Comparison of ENCODE assay signal across 32 cellular contexts in genomic region chr14:35149239-35149638, GRCh38.
"Had no signal": no experiment of that assay in that cellular context is flagged by ENCODE, and none has a peak within 500 bp of the region (broad histone marks: within the 10 kb centered on the region; RNA-seq: fewer than 3 reads in every experiment).

No MANE protein-coding gene starts in this region.

- H3K27me3 Mint-ChIP-seq: activated B cell treated with CpG ODN at 0.5 μM for 24 hours; activated CD4-positive, alpha-beta memory T cell treated with anti-CD3 and anti-CD28 coated beads for 36 hours; activated CD4-positive, alpha-beta T cell treated with anti-CD3 and anti-CD28 coated beads, Interleukin-2, amount 10 ng/mL, durations not matched to agents 24 days and 14 days; activated CD8-positive, alpha-beta T cell treated with anti-CD3 and anti-CD28 coated beads for 36 hours; activated naive CD8-positive, alpha-beta T cell treated with anti-CD3 and anti-CD28 coated beads for 36 hours; activated T-helper 17 cell treated with anti-CD3 and anti-CD28 coated beads, Interleukin-2, amount 50 U/mL, for 72 hours; T-cell had no signal

- H3K4me3 Mint-ChIP-seq: activated B cell treated with CpG ODN at 0.5 μM for 24 hours; activated CD4-positive, alpha-beta memory T cell treated with anti-CD3 and anti-CD28 coated beads for 36 hours; activated CD4-positive, alpha-beta T cell treated with anti-CD3 and anti-CD28 coated beads, Interleukin-2, amount 10 ng/mL, durations not matched to agents 24 days and 14 days; activated CD8-positive, alpha-beta T cell treated with anti-CD3 and anti-CD28 coated beads for 36 hours; activated naive CD4-positive, alpha-beta T cell treated with anti-CD3 and anti-CD28 coated beads for 36 hours; activated naive CD8-positive, alpha-beta T cell treated with anti-CD3 and anti-CD28 coated beads for 36 hours; activated T-cell treated with anti-CD3 and anti-CD28 coated beads, Interleukin-2, amount 50 U/mL, for 4 hours; activated T-cell treated with anti-CD3 and anti-CD28 coated beads, Interleukin-2, amount 50 U/mL, for 72 hours; activated T-helper 1 cell treated with anti-CD3 and anti-CD28 coated beads, Interleukin-12 subunit alpha, Interleukin-12 subunit beta, Interleukin-2, Interleukin-4 antibody, amounts not matched to agents 30 ng/mL and 10 ng/mL and 1 ng/mL, durations not matched to agents 14 hours and 24 hours and 36 hours; activated T-helper 17 cell treated with anti-CD3 and anti-CD28 coated beads, Interleukin-2, amount 50 U/mL, for 72 hours; T-cell had no signal

- H3K36me3 ChIP-seq: adrenal gland, breast epithelium had no signal

- H3K27ac ChIP-seq: adrenal gland, body of pancreas, brain microvascular endothelial cell, breast epithelium, VCaP had no signal

- H3K4me1 ChIP-seq: adrenal gland, body of pancreas, breast epithelium had no signal

- H3K27ac Mint-ChIP-seq: activated B cell treated with CpG ODN at 0.5 μM for 24 hours; activated CD4-positive, alpha-beta memory T cell treated with anti-CD3 and anti-CD28 coated beads for 36 hours; activated CD4-positive, alpha-beta T cell treated with anti-CD3 and anti-CD28 coated beads, Interleukin-2, amount 10 ng/mL, durations not matched to agents 24 days and 14 days; activated CD8-positive, alpha-beta T cell treated with anti-CD3 and anti-CD28 coated beads for 36 hours; activated naive CD8-positive, alpha-beta T cell treated with anti-CD3 and anti-CD28 coated beads for 36 hours; activated T-cell treated with anti-CD3 and anti-CD28 coated beads, Interleukin-2, amount 50 U/mL, for 72 hours; activated T-helper 1 cell treated with anti-CD3 and anti-CD28 coated beads, Interleukin-12 subunit alpha, Interleukin-12 subunit beta, Interleukin-2, Interleukin-4 antibody, amounts not matched to agents 30 ng/mL and 10 ng/mL and 1 ng/mL, durations not matched to agents 14 hours and 24 hours and 36 hours; activated T-helper 17 cell treated with anti-CD3 and anti-CD28 coated beads, Interleukin-2, amount 50 U/mL, for 72 hours; T-cell had no signal

- H3K9me3 Mint-ChIP-seq: activated B cell treated with CpG ODN at 0.5 μM for 24 hours; activated CD4-positive, alpha-beta memory T cell treated with anti-CD3 and anti-CD28 coated beads for 36 hours; activated CD4-positive, alpha-beta T cell treated with anti-CD3 and anti-CD28 coated beads, Interleukin-2, amount 10 ng/mL, durations not matched to agents 24 days and 14 days; activated CD8-positive, alpha-beta T cell treated with anti-CD3 and anti-CD28 coated beads for 36 hours; activated naive CD4-positive, alpha-beta T cell treated with anti-CD3 and anti-CD28 coated beads for 36 hours; activated naive CD4-positive, alpha-beta T cell treated with anti-CD3 and anti-CD28 coated beads, Interleukin-2, amount 50 U/mL, for 72 hours; activated naive CD8-positive, alpha-beta T cell treated with anti-CD3 and anti-CD28 coated beads for 36 hours; activated T-cell treated with anti-CD3 and anti-CD28 coated beads, Interleukin-2, amount 50 U/mL, for 4 hours; activated T-cell treated with anti-CD3 and anti-CD28 coated beads, Interleukin-2, amount 50 U/mL, for 72 hours; activated T-helper 1 cell treated with anti-CD3 and anti-CD28 coated beads, Interleukin-12 subunit alpha, Interleukin-12 subunit beta, Interleukin-2, Interleukin-4 antibody, amounts not matched to agents 30 ng/mL and 10 ng/mL and 1 ng/mL, durations not matched to agents 14 hours and 24 hours and 36 hours; activated T-helper 17 cell treated with anti-CD3 and anti-CD28 coated beads, Interleukin-2, amount 50 U/mL, for 72 hours; T-cell had no signal

- DNase-seq: activated B cell treated with CpG ODN at 0.5 μM for 24 hours; activated CD4-positive, alpha-beta memory T cell treated with anti-CD3 and anti-CD28 coated beads for 36 hours; activated CD4-positive, alpha-beta T cell treated with anti-CD3 and anti-CD28 coated beads for 4 hours; activated CD4-positive, alpha-beta T cell treated with anti-CD3 and anti-CD28 coated beads, Interleukin-2, amount 10 ng/mL, durations not matched to agents 24 days and 14 days; activated CD4-positive, alpha-beta T cell treated with anti-CD3 and anti-CD28 coated beads, Interleukin-2, amount 50 U/mL, for 1 hour; activated CD4-positive, alpha-beta T cell treated with anti-CD3 and anti-CD28 coated beads, Interleukin-2, amount 50 U/mL, for 4 hours; activated CD4-positive, CD25-positive, alpha-beta regulatory T cell treated with anti-CD3 and anti-CD28 coated beads, Interleukin-2, amount 50 U/mL, for 72 hours; activated CD8-positive, alpha-beta memory T cell treated with anti-CD3 and anti-CD28 coated beads, Interleukin-2, amount 50 U/mL, for 4 hours; activated CD8-positive, alpha-beta T cell treated with anti-CD3 and anti-CD28 coated beads for 36 hours; activated effector memory CD4-positive, alpha-beta T cell treated with anti-CD3 and anti-CD28 coated beads, Interleukin-2, amount 50 U/mL, for 16 hours; activated gamma-delta T cell treated with Interleukin-2 at 50 U/mL for 16 hours; activated naive CD4-positive, alpha-beta T cell; activated naive CD4-positive, alpha-beta T cell treated with anti-CD3 and anti-CD28 coated beads for 36 hours; activated naive CD4-positive, alpha-beta T cell treated with anti-CD3 and anti-CD28 coated beads, Interleukin-2, amount 50 U/mL, for 16 hours; activated naive CD8-positive, alpha-beta T cell treated with anti-CD3 and anti-CD28 coated beads for 36 hours; activated T-cell treated with anti-CD3 and anti-CD28 coated beads for 4 hours; activated T-cell treated with anti-CD3 and anti-CD28 coated beads, Interleukin-2, amount 50 U/mL, for 1 hour; activated T-cell treated with anti-CD3 and anti-CD28 coated beads, Interleukin-2, amount 50 U/mL, for 4 hours; activated T-cell treated with anti-CD3 and anti-CD28 coated beads, Interleukin-2, amount 50 U/mL, for 72 hours; adrenal gland; amniotic stem cell; aorta; body of pancreas; brain microvascular endothelial cell; central memory CD4-positive, alpha-beta T cell; T-cell; T-helper 9 cell had no signal

- H3K4me3 ChIP-seq: adrenal gland, body of pancreas, breast epithelium had no signal

- ATAC-seq: activated CD8-positive, alpha-beta T cell treated with anti-CD3 and anti-CD28 coated beads for 36 hours; activated naive CD4-positive, alpha-beta T cell treated with anti-CD3 and anti-CD28 coated beads, Interleukin-2, amount 50 U/mL, for 72 hours; activated T-cell treated with anti-CD3 and anti-CD28 coated beads, Interleukin-2, amount 50 U/mL, for 4 hours; activated T-cell treated with anti-CD3 and anti-CD28 coated beads, Interleukin-2, amount 50 U/mL, for 72 hours; activated T-helper 17 cell treated with anti-CD3 and anti-CD28 coated beads, Interleukin-2, amount 50 U/mL, for 72 hours; body of pancreas; T-cell had no signal

- H3K27me3 ChIP-seq: adrenal gland, body of pancreas, brain microvascular endothelial cell, breast epithelium had no signal

- H3K9me3 ChIP-seq: adrenal gland, body of pancreas, breast epithelium had no signal
